ENCODE assay signal across 25 cellular contexts in the genomic region with DNA sequence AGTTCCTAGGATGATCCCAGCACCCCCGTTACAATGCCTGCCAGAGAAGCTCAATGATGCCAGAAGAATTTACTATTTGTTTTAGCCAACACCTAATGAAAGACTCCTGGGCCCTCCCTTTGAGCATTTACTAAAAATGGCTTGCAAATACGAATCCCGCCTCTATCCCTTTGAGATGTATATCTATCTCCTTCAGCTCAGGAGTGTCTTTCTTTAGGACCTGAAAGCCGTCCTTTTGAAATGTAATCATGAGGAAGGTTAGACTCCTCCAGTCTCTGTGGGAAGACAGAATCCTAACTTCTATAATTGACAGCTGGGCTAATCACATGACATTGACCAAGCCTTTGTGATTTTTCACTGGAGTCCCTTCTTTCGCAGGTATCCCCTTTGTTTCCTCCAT. TPM values are rescaled to one million over a fixed set of nuclear protein-coding genes. Genes with fewer than 3 reads are reported as not detected.
DNase-seq lines count a peak whose midpoint lies in the region; TF ChIP-seq lines count a peak whose summit lies in the region.
"Had no signal": no experiment of that assay in that cellular context is flagged by ENCODE, and none has a peak within 500 bp of the region (broad histone marks: within the 10 kb centered on the region; RNA-seq: fewer than 3 reads in every experiment).

No MANE protein-coding gene starts in this region.

- no peaks in the 10 kb centered on the region for H3K9me3 ChIP-seq in sigmoid colon
- H3K9me3 ChIP-seq: heart left ventricle, SK-N-SH, tibial nerve had no signal

- peaks cover 23% of the 10 kb centered on the region for H3K27me3 Mint-ChIP-seq in activated naive CD8-positive, alpha-beta T cell
- H3K27me3 Mint-ChIP-seq in activated naive CD8-positive, alpha-beta T cell treated with anti-CD3 and anti-CD28 coated beads for 36 hours, result peaks cover 44% of the 10 kb centered on the region
- peaks cover 24% of the 10 kb centered on the region for H3K27me3 Mint-ChIP-seq in activated T-helper 1 cell treated with anti-CD3 and anti-CD28 coated beads, Interleukin-12 subunit alpha, Interleukin-12 subunit beta, Interleukin-2, Interleukin-4 antibody, amounts not matched to agents 30 ng/mL and 10 ng/mL and 1 ng/mL, durations not matched to agents 14 hours and 24 hours and 36 hours (ENCODE audit: insufficient read depth)

- 23 to 54% methylated on average over 5 of the region's 5 CpGs for WGBS in sigmoid colon, 2 donors

- DNase-seq in activated naive CD8-positive, alpha-beta T cell treated with anti-CD3 and anti-CD28 coated beads for 36 hours, result no peak
- DNase-seq in activated T-helper 1 cell treated with anti-CD3 and anti-CD28 coated beads, Interleukin-12 subunit alpha, Interleukin-12 subunit beta, Interleukin-2, Interleukin-4 antibody, amounts not matched to agents 30 ng/mL and 10 ng/mL and 1 ng/mL, durations not matched to agents 14 hours and 24 hours and 36 hours (ENCODE audit: low spot score), result no peak
- DNase-seq in iPS-NIHi7 (ENCODE audit: extremely low spot score) (peak; percentile 53), sigmoid colon (peak; percentile 40), SIG-M5 treated with dmso at 0.1 percent for 504 hours (lab: John Stamatoyannopoulos, UW; ENCODE audit: unreplicated experiment) (no peak), nucleus accumbens (lab: John Stamatoyannopoulos, UW) (no peak)
- no peak for DNase-seq in activated T-cell treated with anti-CD3 and anti-CD28 coated beads, Interleukin-2, amount 50 U/mL, for 1 hour
- DNase-seq: activated CD4-positive, alpha-beta T cell treated with anti-CD3 and anti-CD28 coated beads for 36 hours; activated naive CD4-positive, alpha-beta T cell treated with anti-CD3 and anti-CD28 coated beads, Interleukin-2, amount 10 ng/mL, durations not matched to agents 7 days and 5 days; activated T-cell treated with anti-CD3 and anti-CD28 coated beads, Interleukin-2, amount 50 U/mL, for 48 hours; DMS53; effector CD8-positive, alpha-beta T cell; GF-D8; heart left ventricle; HFFc6; mesenchymal stem cell; NCI-H446 treated with DMSO at 0.1 percent for 48 hours; retina; SK-N-SH; stimulated activated CD4-positive, alpha-beta T cell treated with anti-CD3 and anti-CD28 coated beads, Interleukin-1b, Interleukin-23, amount 100 ng/mL, for 48 hours; stimulated activated CD8-positive, alpha-beta memory T cell treated with anti-CD3 and anti-CD28 coated beads, Interleukin-4, amount 100 ng/mL, for 48 hours had no signal

- no peak overlapping the region for H3K4me3 Mint-ChIP-seq in activated naive CD8-positive, alpha-beta T cell
- H3K4me3 Mint-ChIP-seq in activated naive CD8-positive, alpha-beta T cell treated with anti-CD3 and anti-CD28 coated beads for 36 hours, result no peak overlapping the region
- no peak overlapping the region for H3K4me3 Mint-ChIP-seq in activated T-helper 1 cell treated with anti-CD3 and anti-CD28 coated beads, Interleukin-12 subunit alpha, Interleukin-12 subunit beta, Interleukin-2, Interleukin-4 antibody, amounts not matched to agents 30 ng/mL and 10 ng/mL and 1 ng/mL, durations not matched to agents 14 hours and 24 hours and 36 hours

- peaks cover 15% of the 10 kb centered on the region for H3K4me1 Mint-ChIP-seq in activated naive CD8-positive, alpha-beta T cell (ENCODE audit: low read depth)
- peaks cover 9% of the 10 kb centered on the region for H3K4me1 Mint-ChIP-seq in activated naive CD8-positive, alpha-beta T cell treated with anti-CD3 and anti-CD28 coated beads for 36 hours
- H3K4me1 Mint-ChIP-seq in activated T-helper 1 cell treated with anti-CD3 and anti-CD28 coated beads, Interleukin-12 subunit alpha, Interleukin-12 subunit beta, Interleukin-2, Interleukin-4 antibody, amounts not matched to agents 30 ng/mL and 10 ng/mL and 1 ng/mL, durations not matched to agents 14 hours and 24 hours and 36 hours (ENCODE audit: low read depth), result peaks cover 12% of the 10 kb centered on the region

- TF ChIP-seq EP300 in sigmoid colon (IDR thresholded peaks at IDR 0.05), result no peak

- H3K27ac Mint-ChIP-seq in activated naive CD8-positive, alpha-beta T cell, result peak overlapping the region; percentile 50
- no peak overlapping the region for H3K27ac Mint-ChIP-seq in activated naive CD8-positive, alpha-beta T cell treated with anti-CD3 and anti-CD28 coated beads for 36 hours
- H3K27ac Mint-ChIP-seq in activated T-helper 1 cell treated with anti-CD3 and anti-CD28 coated beads, Interleukin-12 subunit alpha, Interleukin-12 subunit beta, Interleukin-2, Interleukin-4 antibody, amounts not matched to agents 30 ng/mL and 10 ng/mL and 1 ng/mL, durations not matched to agents 14 hours and 24 hours and 36 hours, result peak overlapping the region; percentile 52
- H3K27ac Mint-ChIP-seq: activated CD4-positive, alpha-beta T cell treated with anti-CD3 and anti-CD28 coated beads for 36 hours; HFFc6 had no signal

- intact Hi-C loops in activated T-helper 1 cell treated with anti-CD3 and anti-CD28 coated beads, Interleukin-12 subunit alpha, Interleukin-12 subunit beta, Interleukin-2, Interleukin-4 antibody, amounts not matched to agents 30 ng/mL and 10 ng/mL and 1 ng/mL, durations not matched to agents 14 hours and 24 hours and 36 hours (cut with micrococcal nuclease), result no loop called here
- intact Hi-C loops in sigmoid colon (cut with DNase I), result loop anchor here (5.0 kb wide), 1 partner anchor 183 kb away; a partner anchor contains a TSS

- no peaks in the 10 kb centered on the region for H3K27me3 ChIP-seq in sigmoid colon
- H3K27me3 ChIP-seq: heart left ventricle had no signal

- no peak overlapping the region for H3K4me3 ChIP-seq in sigmoid colon
- H3K4me3 ChIP-seq: heart left ventricle, smooth muscle cell, tibial nerve had no signal

- TF ChIP-seq CTCF in sigmoid colon (IDR thresholded peaks at IDR 0.05), result no peak

- no peaks in the 10 kb centered on the region for H3K36me3 Mint-ChIP-seq in activated naive CD8-positive, alpha-beta T cell
- no peaks in the 10 kb centered on the region for H3K36me3 Mint-ChIP-seq in activated naive CD8-positive, alpha-beta T cell treated with anti-CD3 and anti-CD28 coated beads for 36 hours
- H3K36me3 Mint-ChIP-seq in activated T-helper 1 cell treated with anti-CD3 and anti-CD28 coated beads, Interleukin-12 subunit alpha, Interleukin-12 subunit beta, Interleukin-2, Interleukin-4 antibody, amounts not matched to agents 30 ng/mL and 10 ng/mL and 1 ng/mL, durations not matched to agents 14 hours and 24 hours and 36 hours (ENCODE audit: low read depth), result no peaks in the 10 kb centered on the region
- H3K36me3 Mint-ChIP-seq: activated naive CD4-positive, alpha-beta T cell treated with anti-CD3 and anti-CD28 coated beads, Interleukin-2, amount 10 ng/mL, durations not matched to agents 7 days and 5 days had no signal

- peaks cover 0 to 21% (median 16%) of the 10 kb centered on the region in 4 donors for H3K4me1 ChIP-seq in sigmoid colon

- no peaks in the 10 kb centered on the region for H3K9me3 Mint-ChIP-seq in activated naive CD8-positive, alpha-beta T cell (ENCODE audit: low read depth)
- no peaks in the 10 kb centered on the region for H3K9me3 Mint-ChIP-seq in activated naive CD8-positive, alpha-beta T cell treated with anti-CD3 and anti-CD28 coated beads for 36 hours
- no peaks in the 10 kb centered on the region for H3K9me3 Mint-ChIP-seq in activated T-helper 1 cell treated with anti-CD3 and anti-CD28 coated beads, Interleukin-12 subunit alpha, Interleukin-12 subunit beta, Interleukin-2, Interleukin-4 antibody, amounts not matched to agents 30 ng/mL and 10 ng/mL and 1 ng/mL, durations not matched to agents 14 hours and 24 hours and 36 hours
- H3K9me3 Mint-ChIP-seq: activated naive CD4-positive, alpha-beta T cell treated with anti-CD3 and anti-CD28 coated beads, Interleukin-2, amount 10 ng/mL, durations not matched to agents 7 days and 5 days; HFFc6; T-helper 1 cell treated with Interleukin-12 subunit alpha and Interleukin-12 subunit beta and Interleukin-4 antibody, amounts not matched to agents 30 μg/mL and 1 μg/mL, for 36 hours had no signal

- H3K36me3 ChIP-seq in sigmoid colon, result no peaks in the 10 kb centered on the region
- H3K36me3 ChIP-seq: heart left ventricle, tibial nerve had no signal

- no peak for TF ChIP-seq POLR2A in sigmoid colon (IDR thresholded peaks at IDR 0.05)

- H3K27ac ChIP-seq in sigmoid colon, result no peak overlapping the region
- H3K27ac ChIP-seq: heart left ventricle, tibial nerve had no signal

RNA-seq across cellular contexts. Expression of a gene that starts 19.2 kb away (rescaled TPM):
- total RNA-seq in activated naive CD8-positive, alpha-beta T cell treated with anti-CD3 and anti-CD28 coated beads for 36 hours, result 100 to 1,000 TPM; 216 to 227 TPM
- total RNA-seq in activated T-helper 1 cell treated with anti-CD3 and anti-CD28 coated beads, Interleukin-12 subunit alpha, Interleukin-12 subunit beta, Interleukin-2, Interleukin-4 antibody, amounts not matched to agents 30 ng/mL and 10 ng/mL and 1 ng/mL, durations not matched to agents 14 hours and 24 hours and 36 hours, result 241 and 254 TPM in 2 replicates
- 100 to 1,000 TPM; 320 to 592 (median 485) TPM for total RNA-seq in sigmoid colon
- 100 to 1,000 TPM in 1 of 3 donors, 10 to 100 TPM in 2; 38.4 to 171 (median 48.6) TPM for polyA plus RNA-seq in sigmoid colon

Comparison
In these comparisons a context has a peak if more than half of its experiments do, and no peak if none do; other contexts are left out.
1. DNase-seq: peak in iPS-NIHi7 (single experiment) and sigmoid colon (single experiment); none in activated naive CD8-positive, alpha-beta T cell treated with anti-CD3 and anti-CD28 coated beads for 36 hours (single experiment), activated T-helper 1 cell treated with anti-CD3 and anti-CD28 coated beads, Interleukin-12 subunit alpha, Interleukin-12 subunit beta, Interleukin-2, Interleukin-4 antibody, amounts not matched to agents 30 ng/mL and 10 ng/mL and 1 ng/mL, durations not matched to agents 14 hours and 24 hours and 36 hours (single experiment), SIG-M5 treated with dmso at 0.1 percent for 504 hours (single experiment), nucleus accumbens (0 of 56) and activated T-cell treated with anti-CD3 and anti-CD28 coated beads, Interleukin-2, amount 50 U/mL, for 1 hour (single experiment).